Comparison of ENCODE assay signal across 1 cellular context in the genomic region with DNA sequence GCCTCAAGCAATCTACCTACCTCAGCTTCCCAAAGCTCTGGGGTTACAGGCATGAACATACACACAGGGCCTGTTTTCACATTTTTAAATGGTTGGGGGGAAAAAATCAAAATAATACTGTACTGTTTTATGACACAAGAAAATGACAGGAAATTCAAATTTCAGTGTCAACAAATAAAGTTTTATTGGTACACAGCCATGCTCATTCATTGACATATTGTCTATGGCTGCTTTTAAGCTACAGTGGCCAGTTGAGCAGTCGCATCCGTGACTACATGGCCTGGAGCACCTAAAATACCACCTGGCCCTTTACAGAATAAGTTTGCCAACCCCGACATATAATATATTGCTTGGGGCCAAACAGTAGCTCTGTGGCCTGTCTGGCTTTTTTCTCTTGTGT.
TF ChIP-seq lines count a peak whose summit lies in the region.

No MANE protein-coding gene starts in this region.

TF ChIP-seq in GM12878, 131 proteins besides CTCF, POLR2A, EP300 and RAD21:
- TF ChIP-seq PML (IDR thresholded peaks at IDR 0.05; ENCODE audit: low read length), result no peak
- TF ChIP-seq ZBTB40 (IDR thresholded peaks at IDR 0.05; ENCODE audit: borderline replicate concordance), result peak; percentile 70
TF ChIP-seq in GM12878: peak in this region for 1.
